1 cellular context compared by ENCODE assay signal in genomic region chr17:65122836-65123756, GRCh38.
A peak's percentile ranks its signal among the peaks of the same experiment; 100 is the strongest.
TF ChIP-seq lines count a peak whose summit lies in the region.

No MANE protein-coding gene starts in this region.

TF ChIP-seq in HepG2, 621 proteins besides CTCF, POLR2A, EP300 and RAD21 (continued from another document and continues in another):
- TF ChIP-seq HNRNPH1 (optimal IDR thresholded peaks at IDR 0.05; ENCODE audit: low read depth, low read length) (no peak), ELF1 (CRISPR knock-in tag; IDR thresholded peaks at IDR 0.05) (peak; percentile 76), SMARCC2 (IDR thresholded peaks at IDR 0.05) (no peak), TBP (CRISPR knock-in tag; IDR thresholded peaks at IDR 0.05) (no peak), ZFP1 (CRISPR knock-in tag; IDR thresholded peaks at IDR 0.05) (no peak), ZFP62 (CRISPR knock-in tag; IDR thresholded peaks at IDR 0.05) (no peak), SRSF1 (optimal IDR thresholded peaks at IDR 0.05; ENCODE audit: low read depth, low read length) (peak; percentile 92), ZNF12 (CRISPR knock-in tag; IDR thresholded peaks at IDR 0.05) (no peak), MED1 (CRISPR knock-in tag; IDR thresholded peaks at IDR 0.05) (no peak; the same call in 1 of the 2 replicates), RBAK (CRISPR knock-in tag; IDR thresholded peaks at IDR 0.05) (no peak), ZC3H13 (CRISPR knock-in tag; IDR thresholded peaks at IDR 0.05) (no peak), ZNF251 (CRISPR knock-in tag; IDR thresholded peaks at IDR 0.05) (no peak), RFX1 (IDR thresholded peaks at IDR 0.05) (no peak), ARHGAP35 (CRISPR knock-in tag; IDR thresholded peaks at IDR 0.05; ENCODE audit: borderline replicate concordance) (no peak), ZSCAN29 (CRISPR knock-in tag; conservative IDR thresholded peaks at IDR 0.05) (peak; percentile 73; the same call in 1 of the 2 replicates), BCLAF1 (IDR thresholded peaks at IDR 0.05) (no peak), TIGD3 (CRISPR knock-in tag; IDR thresholded peaks at IDR 0.05; ENCODE audit: borderline replicate concordance) (no peak), MNT (IDR thresholded peaks at IDR 0.05) (no peak), SRF (IDR thresholded peaks at IDR 0.05; ENCODE audit: low read depth, low read length) (no peak)
- TF ChIP-seq, protein P1, sequence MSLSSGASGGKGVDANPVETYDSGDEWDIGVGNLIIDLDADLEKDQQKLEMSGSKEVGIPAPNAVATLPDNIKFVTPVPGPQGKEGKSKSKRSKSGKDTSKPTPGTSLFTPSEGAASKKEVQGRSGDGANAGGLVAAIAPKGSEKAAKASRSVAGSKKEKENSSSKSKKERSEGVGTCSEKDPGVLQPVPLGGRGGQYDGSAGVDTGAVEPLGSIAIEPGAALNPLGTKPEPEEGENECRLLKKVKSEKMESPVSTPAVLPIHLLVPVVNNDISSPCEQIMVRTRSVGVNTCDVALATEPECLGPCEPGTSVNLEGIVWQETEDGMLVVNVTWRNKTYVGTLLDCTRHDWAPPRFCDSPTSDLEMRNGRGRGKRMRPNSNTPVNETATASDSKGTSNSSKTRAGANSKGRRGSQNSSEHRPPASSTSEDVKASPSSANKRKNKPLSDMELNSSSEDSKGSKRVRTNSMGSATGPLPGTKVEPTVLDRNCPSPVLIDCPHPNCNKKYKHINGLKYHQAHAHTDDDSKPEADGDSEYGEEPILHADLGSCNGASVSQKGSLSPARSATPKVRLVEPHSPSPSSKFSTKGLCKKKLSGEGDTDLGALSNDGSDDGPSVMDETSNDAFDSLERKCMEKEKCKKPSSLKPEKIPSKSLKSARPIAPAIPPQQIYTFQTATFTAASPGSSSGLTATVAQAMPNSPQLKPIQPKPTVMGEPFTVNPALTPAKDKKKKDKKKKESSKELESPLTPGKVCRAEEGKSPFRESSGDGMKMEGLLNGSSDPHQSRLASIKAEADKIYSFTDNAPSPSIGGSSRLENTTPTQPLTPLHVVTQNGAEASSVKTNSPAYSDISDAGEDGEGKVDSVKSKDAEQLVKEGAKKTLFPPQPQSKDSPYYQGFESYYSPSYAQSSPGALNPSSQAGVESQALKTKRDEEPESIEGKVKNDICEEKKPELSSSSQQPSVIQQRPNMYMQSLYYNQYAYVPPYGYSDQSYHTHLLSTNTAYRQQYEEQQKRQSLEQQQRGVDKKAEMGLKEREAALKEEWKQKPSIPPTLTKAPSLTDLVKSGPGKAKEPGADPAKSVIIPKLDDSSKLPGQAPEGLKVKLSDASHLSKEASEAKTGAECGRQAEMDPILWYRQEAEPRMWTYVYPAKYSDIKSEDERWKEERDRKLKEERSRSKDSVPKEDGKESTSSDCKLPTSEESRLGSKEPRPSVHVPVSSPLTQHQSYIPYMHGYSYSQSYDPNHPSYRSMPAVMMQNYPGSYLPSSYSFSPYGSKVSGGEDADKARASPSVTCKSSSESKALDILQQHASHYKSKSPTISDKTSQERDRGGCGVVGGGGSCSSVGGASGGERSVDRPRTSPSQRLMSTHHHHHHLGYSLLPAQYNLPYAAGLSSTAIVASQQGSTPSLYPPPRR (CRISPR knock-in tag; IDR thresholded peaks at IDR 0.05; ENCODE audit: borderline replicate concordance) = no peak
- TF ChIP-seq, protein P2, sequence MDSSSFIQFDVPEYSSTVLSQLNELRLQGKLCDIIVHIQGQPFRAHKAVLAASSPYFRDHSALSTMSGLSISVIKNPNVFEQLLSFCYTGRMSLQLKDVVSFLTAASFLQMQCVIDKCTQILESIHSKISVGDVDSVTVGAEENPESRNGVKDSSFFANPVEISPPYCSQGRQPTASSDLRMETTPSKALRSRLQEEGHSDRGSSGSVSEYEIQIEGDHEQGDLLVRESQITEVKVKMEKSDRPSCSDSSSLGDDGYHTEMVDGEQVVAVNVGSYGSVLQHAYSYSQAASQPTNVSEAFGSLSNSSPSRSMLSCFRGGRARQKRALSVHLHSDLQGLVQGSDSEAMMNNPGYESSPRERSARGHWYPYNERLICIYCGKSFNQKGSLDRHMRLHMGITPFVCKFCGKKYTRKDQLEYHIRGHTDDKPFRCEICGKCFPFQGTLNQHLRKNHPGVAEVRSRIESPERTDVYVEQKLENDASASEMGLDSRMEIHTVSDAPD (CRISPR knock-in tag; IDR thresholded peaks at IDR 0.05) = no peak
- TF ChIP-seq, protein P3, sequence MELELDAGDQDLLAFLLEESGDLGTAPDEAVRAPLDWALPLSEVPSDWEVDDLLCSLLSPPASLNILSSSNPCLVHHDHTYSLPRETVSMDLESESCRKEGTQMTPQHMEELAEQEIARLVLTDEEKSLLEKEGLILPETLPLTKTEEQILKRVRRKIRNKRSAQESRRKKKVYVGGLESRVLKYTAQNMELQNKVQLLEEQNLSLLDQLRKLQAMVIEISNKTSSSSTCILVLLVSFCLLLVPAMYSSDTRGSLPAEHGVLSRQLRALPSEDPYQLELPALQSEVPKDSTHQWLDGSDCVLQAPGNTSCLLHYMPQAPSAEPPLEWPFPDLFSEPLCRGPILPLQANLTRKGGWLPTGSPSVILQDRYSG (CRISPR knock-in tag; IDR thresholded peaks at IDR 0.05) = no peak
- TF ChIP-seq, protein P4, sequence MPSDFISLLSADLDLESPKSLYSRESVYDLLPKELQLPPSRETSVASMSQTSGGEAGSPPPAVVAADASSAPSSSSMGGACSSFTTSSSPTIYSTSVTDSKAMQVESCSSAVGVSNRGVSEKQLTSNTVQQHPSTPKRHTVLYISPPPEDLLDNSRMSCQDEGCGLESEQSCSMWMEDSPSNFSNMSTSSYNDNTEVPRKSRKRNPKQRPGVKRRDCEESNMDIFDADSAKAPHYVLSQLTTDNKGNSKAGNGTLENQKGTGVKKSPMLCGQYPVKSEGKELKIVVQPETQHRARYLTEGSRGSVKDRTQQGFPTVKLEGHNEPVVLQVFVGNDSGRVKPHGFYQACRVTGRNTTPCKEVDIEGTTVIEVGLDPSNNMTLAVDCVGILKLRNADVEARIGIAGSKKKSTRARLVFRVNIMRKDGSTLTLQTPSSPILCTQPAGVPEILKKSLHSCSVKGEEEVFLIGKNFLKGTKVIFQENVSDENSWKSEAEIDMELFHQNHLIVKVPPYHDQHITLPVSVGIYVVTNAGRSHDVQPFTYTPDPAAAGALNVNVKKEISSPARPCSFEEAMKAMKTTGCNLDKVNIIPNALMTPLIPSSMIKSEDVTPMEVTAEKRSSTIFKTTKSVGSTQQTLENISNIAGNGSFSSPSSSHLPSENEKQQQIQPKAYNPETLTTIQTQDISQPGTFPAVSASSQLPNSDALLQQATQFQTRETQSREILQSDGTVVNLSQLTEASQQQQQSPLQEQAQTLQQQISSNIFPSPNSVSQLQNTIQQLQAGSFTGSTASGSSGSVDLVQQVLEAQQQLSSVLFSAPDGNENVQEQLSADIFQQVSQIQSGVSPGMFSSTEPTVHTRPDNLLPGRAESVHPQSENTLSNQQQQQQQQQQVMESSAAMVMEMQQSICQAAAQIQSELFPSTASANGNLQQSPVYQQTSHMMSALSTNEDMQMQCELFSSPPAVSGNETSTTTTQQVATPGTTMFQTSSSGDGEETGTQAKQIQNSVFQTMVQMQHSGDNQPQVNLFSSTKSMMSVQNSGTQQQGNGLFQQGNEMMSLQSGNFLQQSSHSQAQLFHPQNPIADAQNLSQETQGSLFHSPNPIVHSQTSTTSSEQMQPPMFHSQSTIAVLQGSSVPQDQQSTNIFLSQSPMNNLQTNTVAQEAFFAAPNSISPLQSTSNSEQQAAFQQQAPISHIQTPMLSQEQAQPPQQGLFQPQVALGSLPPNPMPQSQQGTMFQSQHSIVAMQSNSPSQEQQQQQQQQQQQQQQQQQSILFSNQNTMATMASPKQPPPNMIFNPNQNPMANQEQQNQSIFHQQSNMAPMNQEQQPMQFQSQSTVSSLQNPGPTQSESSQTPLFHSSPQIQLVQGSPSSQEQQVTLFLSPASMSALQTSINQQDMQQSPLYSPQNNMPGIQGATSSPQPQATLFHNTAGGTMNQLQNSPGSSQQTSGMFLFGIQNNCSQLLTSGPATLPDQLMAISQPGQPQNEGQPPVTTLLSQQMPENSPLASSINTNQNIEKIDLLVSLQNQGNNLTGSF (CRISPR knock-in tag; IDR thresholded peaks at IDR 0.05) = no peak
- TF ChIP-seq, protein P5, sequence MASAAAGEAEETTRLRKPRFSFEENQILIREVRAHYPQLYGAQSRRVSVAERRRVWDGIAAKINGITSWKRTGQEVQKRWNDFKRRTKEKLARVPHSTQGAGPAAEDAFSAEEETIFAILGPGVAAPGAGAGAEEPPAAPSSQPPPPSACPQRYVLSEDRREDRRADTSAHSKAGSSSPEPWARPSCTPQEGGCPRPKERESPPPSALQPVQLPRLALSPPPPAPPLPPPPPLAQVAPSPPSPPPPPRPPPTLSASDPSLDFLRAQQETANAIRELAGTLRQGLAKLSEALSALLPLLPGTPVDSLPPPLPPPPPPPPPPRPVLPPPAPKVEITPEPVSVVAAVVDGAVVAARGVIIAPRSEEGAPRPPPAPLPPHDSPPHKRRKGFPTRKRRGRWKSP (CRISPR knock-in tag; IDR thresholded peaks at IDR 0.05) = peak; percentile 87
- TF ChIP-seq, protein P6, sequence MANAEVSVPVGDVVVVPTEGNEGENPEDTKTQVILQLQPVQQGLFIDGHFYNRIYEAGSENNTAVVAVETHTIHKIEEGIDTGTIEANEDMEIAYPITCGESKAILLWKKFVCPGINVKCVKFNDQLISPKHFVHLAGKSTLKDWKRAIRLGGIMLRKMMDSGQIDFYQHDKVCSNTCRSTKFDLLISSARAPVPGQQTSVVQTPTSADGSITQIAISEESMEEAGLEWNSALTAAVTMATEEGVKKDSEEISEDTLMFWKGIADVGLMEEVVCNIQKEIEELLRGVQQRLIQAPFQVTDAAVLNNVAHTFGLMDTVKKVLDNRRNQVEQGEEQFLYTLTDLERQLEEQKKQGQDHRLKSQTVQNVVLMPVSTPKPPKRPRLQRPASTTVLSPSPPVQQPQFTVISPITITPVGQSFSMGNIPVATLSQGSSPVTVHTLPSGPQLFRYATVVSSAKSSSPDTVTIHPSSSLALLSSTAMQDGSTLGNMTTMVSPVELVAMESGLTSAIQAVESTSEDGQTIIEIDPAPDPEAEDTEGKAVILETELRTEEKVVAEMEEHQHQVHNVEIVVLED (CRISPR knock-in tag; IDR thresholded peaks at IDR 0.05; ENCODE audit: borderline replicate concordance) = peak; percentile 22; the same call in 1 of the 2 replicates
- TF ChIP-seq, protein P7, sequence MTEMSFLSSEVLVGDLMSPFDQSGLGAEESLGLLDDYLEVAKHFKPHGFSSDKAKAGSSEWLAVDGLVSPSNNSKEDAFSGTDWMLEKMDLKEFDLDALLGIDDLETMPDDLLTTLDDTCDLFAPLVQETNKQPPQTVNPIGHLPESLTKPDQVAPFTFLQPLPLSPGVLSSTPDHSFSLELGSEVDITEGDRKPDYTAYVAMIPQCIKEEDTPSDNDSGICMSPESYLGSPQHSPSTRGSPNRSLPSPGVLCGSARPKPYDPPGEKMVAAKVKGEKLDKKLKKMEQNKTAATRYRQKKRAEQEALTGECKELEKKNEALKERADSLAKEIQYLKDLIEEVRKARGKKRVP (CRISPR knock-in tag; IDR thresholded peaks at IDR 0.05) = 0 out of 4 replicates have a peak, but pooled peaks of 1 of the 2 experiments have one; percentile 29
- TF ChIP-seq, protein P8, sequence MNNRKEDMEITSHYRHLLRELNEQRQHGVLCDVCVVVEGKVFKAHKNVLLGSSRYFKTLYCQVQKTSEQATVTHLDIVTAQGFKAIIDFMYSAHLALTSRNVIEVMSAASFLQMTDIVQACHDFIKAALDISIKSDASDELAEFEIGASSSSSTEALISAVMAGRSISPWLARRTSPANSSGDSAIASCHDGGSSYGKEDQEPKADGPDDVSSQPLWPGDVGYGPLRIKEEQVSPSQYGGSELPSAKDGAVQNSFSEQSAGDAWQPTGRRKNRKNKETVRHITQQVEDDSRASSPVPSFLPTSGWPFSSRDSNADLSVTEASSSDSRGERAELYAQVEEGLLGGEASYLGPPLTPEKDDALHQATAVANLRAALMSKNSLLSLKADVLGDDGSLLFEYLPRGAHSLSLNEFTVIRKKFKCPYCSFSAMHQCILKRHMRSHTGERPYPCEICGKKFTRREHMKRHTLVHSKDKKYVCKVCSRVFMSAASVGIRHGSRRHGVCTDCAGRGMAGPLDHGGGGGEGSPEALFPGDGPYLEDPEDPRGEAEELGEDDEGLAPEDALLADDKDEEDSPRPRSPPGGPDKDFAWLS (CRISPR knock-in tag; IDR thresholded peaks at IDR 0.05; ENCODE audit: borderline replicate concordance) = no peak
